ENCODE assay signal across 9 cellular contexts in genomic region chr5:180808461-180809000, GRCh38. TPM values are rescaled to one million over a fixed set of nuclear protein-coding genes. Genes with fewer than 3 reads are reported as not detected.
DNase-seq lines count a peak whose midpoint lies in the region; ATAC-seq, FAIRE-seq and TF ChIP-seq lines count a peak whose summit lies in the region.
"Had no signal": no experiment of that assay in that cellular context is flagged by ENCODE, and none has a peak within 500 bp of the region (broad histone marks: within the 10 kb centered on the region; RNA-seq: fewer than 3 reads in every experiment).

No MANE protein-coding gene starts in this region.

- intact Hi-C loops in CD8-positive, alpha-beta T cell (cut with DNase I, micrococcal nuclease) = loop anchor here (10.0 kb wide), 2 partner anchors 314 to 416 kb away; partner anchors contain the start of genes CNOT6 (in 2 of the 2) and TRIM41 (in 1 of the 2)
- intact Hi-C loops in OCI-LY7 (cut with micrococcal nuclease; ENCODE audit: unreplicated experiment) = no loop called here

- no peak overlapping the region for H2BK5ac ChIP-seq in H1 (ENCODE audit: low read depth, low read length)

- peaks cover 66% of the 10 kb centered on the region for H3K4me1 ChIP-seq in CD8-positive, alpha-beta T cell (ENCODE audit: insufficient read depth, low read length)
- H3K4me1 ChIP-seq in OCI-LY7 (ENCODE audit: insufficient read depth, low read length, poor library complexity, severe bottlenecking) (peaks cover 79% of the 10 kb centered on the region), H1 (replicated peaks in 1 of 4; ENCODE audit: control insufficient read depth in 3 of 4, insufficient read depth in 4 of 4, low read length in 3 of 4) (peaks cover 9 to 33% (median 12%) of the 10 kb centered on the region in 4 experiments)

- peak overlapping the region; percentile 98 for H3K27ac ChIP-seq in CD8-positive, alpha-beta T cell (ENCODE audit: low read depth, low read length)
- H3K27ac ChIP-seq in OCI-LY7 (ENCODE audit: low read depth, low read length, poor library complexity, severe bottlenecking) = peak overlapping the region; percentile 96
- H3K27ac ChIP-seq in H1 (ENCODE audit: low read depth, low read length) = no peak overlapping the region

- no peak overlapping the region for H4K8ac ChIP-seq in H1 (ENCODE audit: extremely low read depth, insufficient read depth, low read length)

- no TSS peak for BruUV-seq in OCI-LY7 (replicated peaks; lab: Mats Ljungman, UMichigan)

- H2AFZ ChIP-seq in OCI-LY7 (ENCODE audit: low read length) (no peak overlapping the region), H1 (ENCODE audit: low read length) (no peak overlapping the region)

- no peak for TF ChIP-seq CTCF in CD8-positive, alpha-beta T cell (IDR thresholded peaks at IDR 0.05)
- TF ChIP-seq CTCF in OCI-LY7 (conservative IDR thresholded peaks at IDR 0.05; ENCODE audit: low read length) (no peak), H1 (IDR thresholded peaks at IDR 0.05; ENCODE audit: control extremely low read depth in 1 of 3, insufficient read depth in 1 of 3, low read depth in 1 of 3, low read length in 3 of 3) (no peak), osteocyte (IDR thresholded peaks at IDR 0.05) (no peak)

- ATAC-seq in CD8-positive, alpha-beta T cell = no peak
- no peak for ATAC-seq in HG02840 (IDR thresholded peaks at IDR 0.05; ENCODE audit: low FRiP score, unreplicated experiment)

- CTCF ChIA-PET in CD8-positive, alpha-beta T cell (lab: Charles Lee) = interaction anchor here (0.9 to 5.9 kb wide), 2 partner anchors 23 to 53 kb away, joined by 3 to 35 read pairs; no protein-coding TSS in a partner anchor
- CTCF ChIA-PET in OCI-LY7 (lab: Charles Lee; ENCODE audit: unreplicated experiment) = no interaction called here
- CTCF ChIA-PET in H1 (lab: Charles Lee; ENCODE audit: partially characterized antibody) = interaction anchor here (0.7 to 1.4 kb wide), 2 partner anchors 22 to 251 kb away, joined by 3 to 4 read pairs; no protein-coding TSS in a partner anchor

- peaks cover 14% of the 10 kb centered on the region for H3K79me1 ChIP-seq in H1 (ENCODE audit: low read depth, low read length)

- no peaks in the 10 kb centered on the region for H3K27me3 ChIP-seq in CD8-positive, alpha-beta T cell (ENCODE audit: insufficient read depth, low read length)
- H3K27me3 ChIP-seq in H1 (replicated peaks in 1 of 4; ENCODE audit: control insufficient read depth in 3 of 4, extremely low read depth in 1 of 4, insufficient read depth in 3 of 4, low read length in 3 of 4) = no peaks in the 10 kb centered on the region; a peak in 1 of 7 replicates

- H3K4me2 ChIP-seq in OCI-LY7 (ENCODE audit: low read length) = peak overlapping the region; percentile 88
- H3K4me2 ChIP-seq in H1 (ENCODE audit: insufficient read depth in 1 of 2, low read depth in 2 of 2, low read length in 2 of 2) = peak overlapping the region; percentile 71 to 74

- H2BK20ac ChIP-seq in H1 (ENCODE audit: low read length) = no peak overlapping the region

- no peak overlapping the region for H4K91ac ChIP-seq in H1 (replicated peaks; ENCODE audit: insufficient read length, low read length)

- H3K18ac ChIP-seq in H1 (ENCODE audit: extremely low read depth, low read length) = no peak overlapping the region

- H3K9me3 Mint-ChIP-seq in CD8-positive, alpha-beta T cell = no peaks in the 10 kb centered on the region
- no peaks in the 10 kb centered on the region for H3K9me3 Mint-ChIP-seq in osteocyte (ENCODE audit: unreplicated experiment)

- no peaks in the 10 kb centered on the region for H3K36me3 ChIP-seq in CD8-positive, alpha-beta T cell (ENCODE audit: insufficient read depth, low read length)
- H3K36me3 ChIP-seq in OCI-LY7 (ENCODE audit: insufficient read depth, low read length) = peaks cover 5% of the 10 kb centered on the region; the same call in 1 of the 2 replicates
- no peaks in the 10 kb centered on the region for H3K36me3 ChIP-seq in H1 (ENCODE audit: control insufficient read depth in 2 of 4, insufficient read depth in 4 of 4, low read length in 3 of 4)

- H4K20me1 ChIP-seq in OCI-LY7 (ENCODE audit: insufficient read depth, low read length) (no peaks in the 10 kb centered on the region), H1 (replicated peaks in 1 of 2; ENCODE audit: control insufficient read depth in 1 of 2, insufficient read depth in 2 of 2, low read length in 2 of 2) (no peaks in the 10 kb centered on the region)

- H3K79me2 ChIP-seq in OCI-LY7 (ENCODE audit: insufficient read depth, low read depth, low read length) (peaks cover 67% of the 10 kb centered on the region), H1 (ENCODE audit: control insufficient read depth in 1 of 2, insufficient read depth in 2 of 2, low read length in 2 of 2) (peaks cover 10 to 35% of the 10 kb centered on the region in 2 experiments)

- TF ChIP-seq RAD21 in H1 (IDR thresholded peaks at IDR 0.05 in 1 of 2, conservative IDR thresholded peaks at IDR 0.05 in 1 of 2; ENCODE audit: low read depth in 2 of 2, low read length in 2 of 2) = no peak

- no peaks in the 10 kb centered on the region for H3K9me2 ChIP-seq in OCI-LY7 (ENCODE audit: insufficient read depth, low read length)

- WGBS in H1 (ENCODE audit: extremely low coverage in 1 of 2, insufficient coverage in 1 of 2, insufficient read length in 1 of 2, insufficient replicate concordance in 2 of 2, low coverage in 1 of 2, low lambda C conversion rate in 2 of 2, missing lambda C conversion rate in 1 of 2), 2 experiments = 76% methylated on average over 5 of the region's 5 CpGs; no CpG with 5 or more reads in 1 of the 2 experiments

- no peak overlapping the region for H3K56ac ChIP-seq in H1 (replicated peaks; ENCODE audit: insufficient read length, low read depth, low read length)

- FAIRE-seq in H1 (lab: Jason Lieb, UNC) = no peak

- H3K27me3 Mint-ChIP-seq in CD8-positive, alpha-beta T cell (ENCODE audit: low read depth) = no peaks in the 10 kb centered on the region
- no peaks in the 10 kb centered on the region for H3K27me3 Mint-ChIP-seq in osteocyte (ENCODE audit: unreplicated experiment)

- in situ Hi-C loops in KBM-7 (cut with MboI; ENCODE audit: low pct_unique_long_range_greater_than_20kb, low sequenced_read_pairs) = no loop called here

- H3K9me3 ChIP-seq in CD8-positive, alpha-beta T cell (ENCODE audit: low read length) = no peaks in the 10 kb centered on the region
- H3K9me3 ChIP-seq in OCI-LY7 (ENCODE audit: low read length) (no peaks in the 10 kb centered on the region), H1 (ENCODE audit: insufficient read depth in 2 of 2, low read depth in 1 of 2, low read length in 1 of 2) (no peaks in the 10 kb centered on the region)

- peak overlapping the region; percentile 96 for H3K4me3 ChIP-seq in CD8-positive, alpha-beta T cell (ENCODE audit: low read depth, low read length)
- H3K4me3 ChIP-seq in OCI-LY7 (ENCODE audit: low read depth, low read length, poor library complexity, severe bottlenecking) (peak overlapping the region; percentile 84), H1 (ENCODE audit: extremely low read depth in 1 of 4, insufficient read depth in 2 of 4, low read depth in 3 of 4, low read length in 4 of 4) (peak overlapping the region in 3 of 4 experiments; percentile 23 to 71 (median 59); a peak in 5 of 8 replicates)

- peak overlapping the region; percentile 84 for H3K4me3 Mint-ChIP-seq in CD8-positive, alpha-beta T cell
- peak overlapping the region; percentile 97 for H3K4me3 Mint-ChIP-seq in osteocyte (ENCODE audit: unreplicated experiment)

- H2BK12ac ChIP-seq in H1 (ENCODE audit: low read depth, low read length) = no peak overlapping the region

- H3K23ac ChIP-seq in H1 (ENCODE audit: insufficient read length) = no peak overlapping the region

- no peak overlapping the region for H3K4ac ChIP-seq in H1 (replicated peaks; ENCODE audit: insufficient read length, low read depth, low read length)

- H3K36me3 Mint-ChIP-seq in CD8-positive, alpha-beta T cell = peaks cover 13% of the 10 kb centered on the region
- no peaks in the 10 kb centered on the region for H3K36me3 Mint-ChIP-seq in osteocyte (ENCODE audit: unreplicated experiment)

- peaks cover 5% of the 10 kb centered on the region; the same call in 1 of the 2 replicates for H3K23me2 ChIP-seq in H1 (ENCODE audit: low read depth, low read length)

- no peak overlapping the region for H2BK120ac ChIP-seq in H1 (replicated peaks; ENCODE audit: low read depth, low read length)

- peak overlapping the region; percentile 100 for H3K27ac Mint-ChIP-seq in CD8-positive, alpha-beta T cell
- peak overlapping the region; percentile 71 for H3K27ac Mint-ChIP-seq in osteocyte (ENCODE audit: unreplicated experiment)

- no peak for DNase-seq in CD8-positive, alpha-beta T cell
- DNase-seq in OCI-LY7 (ENCODE audit: low spot score) (no peak), H1 (ENCODE audit: low read depth in 1 of 2, low spot score in 2 of 2) (no peak), osteocyte (ENCODE audit: extremely low spot score, unreplicated experiment) (no peak), KBM-7 (no peak)
- no peak for DNase-seq in activated CD4-positive, CD25-positive, alpha-beta regulatory T cell treated with anti-CD3 and anti-CD28 coated beads, Interleukin-2, amount 50 U/mL, for 72 hours
- no peak for DNase-seq in stimulated activated naive CD4-positive, alpha-beta T cell treated with Interleukin-2 at 50 U/mL for 16 hours (lab: John Stamatoyannopoulos, UW)
- DNase-seq: retina had no signal

- H4K5ac ChIP-seq in H1 (ENCODE audit: insufficient read length, low read depth, low read length) = no peak overlapping the region

- H3K4me1 Mint-ChIP-seq in CD8-positive, alpha-beta T cell (ENCODE audit: low read depth) = peaks cover 80% of the 10 kb centered on the region
- peaks cover 58% of the 10 kb centered on the region for H3K4me1 Mint-ChIP-seq in osteocyte (ENCODE audit: unreplicated experiment)

- TF ChIP-seq POLR2A in H1 (IDR thresholded peaks at IDR 0.05; ENCODE audit: control extremely low read depth in 1 of 2, low read depth in 2 of 2, low read length in 2 of 2) = no peak

- no peak overlapping the region for H3K14ac ChIP-seq in H1 (ENCODE audit: insufficient read length)

- no peak overlapping the region for H2AK5ac ChIP-seq in H1 (ENCODE audit: low read depth, low read length)

- no peak overlapping the region for H2BK15ac ChIP-seq in H1 (ENCODE audit: low read length)

- no peak overlapping the region for H3K9ac ChIP-seq in H1 (replicated peaks in 1 of 4; ENCODE audit: extremely low read depth in 1 of 4, low read depth in 3 of 4, low read length in 3 of 4)

- TF ChIP-seq EP300 in H1 (IDR thresholded peaks at IDR 0.05; ENCODE audit: borderline replicate concordance in 1 of 2, low read depth in 2 of 2, low read length in 2 of 2) = no peak

- POLR2A ChIA-PET in CD8-positive, alpha-beta T cell (lab: Charles Lee) = interaction anchor here (0.6 to 8.8 kb wide), 5 partner anchors 14 to 56 kb away, joined by 3 to 134 read pairs (median 4); partner anchors contain the start of gene ZFP62
- POLR2A ChIA-PET in OCI-LY7 (lab: Charles Lee) (interaction anchor here (0.7 to 3.6 kb wide), 7 partner anchors 8 to 446 kb away, joined by 3 to 37 read pairs (median 6); partner anchors contain the start of gene RACK1), H1 (lab: Charles Lee; ENCODE audit: partially characterized antibody) (interaction anchor here (1.0 to 1.9 kb wide), 7 partner anchors 14 to 52 kb away, joined by 3 to 8 read pairs (median 4); partner anchors contain the start of gene ZFP62)

RNA-seq across cellular contexts. Expression of gene MGAT1, which starts 5.9 kb away (rescaled TPM):
- 10 to 100 TPM; 43.5 to 47.5 TPM for total RNA-seq in CD8-positive, alpha-beta T cell
- 65.2 and 75.4 TPM in 2 replicates for total RNA-seq in OCI-LY7 (2014; rRNA removed; shearing (Covaris generic))
- 95.2 and 103 TPM in 2 replicates for total RNA-seq in OCI-LY7 (2022)
- 77.0 and 83.8 TPM in 2 replicates for total RNA-seq in H1 (2021; fragmentation: NEBNext Ultra II Directional; extraction: Animal tissue kit (Norgen Biotek cat#: 25700))
- 66.8 and 96.1 TPM in 2 replicates for polyA plus RNA-seq in H1 (2011; rRNA removed)
- polyA plus RNA-seq in H1 (2011; cell fraction: cytosol; rRNA removed) = 68.3 TPM
- polyA plus RNA-seq in H1 (2011; cell fraction: nucleus; rRNA removed) = 76.0 TPM
- 63.6 to 73.4 TPM (median 72.7 TPM) in 4 replicates for polyA plus RNA-seq in H1 (2012, experiment 1 of 2)
- 82.2 TPM for polyA plus RNA-seq in H1 (2012, experiment 2 of 2)
- polyA plus RNA-seq in H1 (2013, experiment 1 of 2) = 63.4 TPM
- polyA plus RNA-seq in H1 (2013, experiment 2 of 2) = 63.9 TPM
- 41.2 and 48.6 TPM in 2 replicates for polyA minus RNA-seq in H1 (2011; rRNA and poly(A)+ RNA removed)
- polyA minus RNA-seq in H1 (2011; cell fraction: cytosol; rRNA and poly(A)+ RNA removed) = 56.2 TPM
- 38.8 TPM for polyA minus RNA-seq in H1 (2011; cell fraction: nucleus; rRNA and poly(A)+ RNA removed)
- total RNA-seq in osteocyte = 137 and 140 TPM in 2 replicates

RNA-seq across cellular contexts. Expression of gene ZFP62, which starts 52.5 kb away (rescaled TPM):
- 10 to 100 TPM; 13.7 to 13.9 TPM for total RNA-seq in CD8-positive, alpha-beta T cell
- 58.4 and 59.0 TPM in 2 replicates for total RNA-seq in OCI-LY7 (2014; rRNA removed; shearing (Covaris generic))
- 69.2 and 79.1 TPM in 2 replicates for total RNA-seq in OCI-LY7 (2022)
- 34.8 and 38.5 TPM in 2 replicates for total RNA-seq in H1 (2021; fragmentation: NEBNext Ultra II Directional; extraction: Animal tissue kit (Norgen Biotek cat#: 25700))
- polyA plus RNA-seq in H1 (2011; rRNA removed) = 5.4 and 9.3 TPM in 2 replicates
- polyA plus RNA-seq in H1 (2011; cell fraction: cytosol; rRNA removed) = 16.6 TPM
- polyA plus RNA-seq in H1 (2011; cell fraction: nucleus; rRNA removed) = 11.9 TPM
- 22.4 to 34.9 TPM (median 24.3 TPM) in 4 replicates for polyA plus RNA-seq in H1 (2012, experiment 1 of 2)
- polyA plus RNA-seq in H1 (2012, experiment 2 of 2) = 1.7 TPM
- 28.3 TPM for polyA plus RNA-seq in H1 (2013, experiment 1 of 2)
- 30.5 TPM for polyA plus RNA-seq in H1 (2013, experiment 2 of 2)
- polyA minus RNA-seq in H1 (2011; rRNA and poly(A)+ RNA removed) = 18.4 and 23.3 TPM in 2 replicates
- 19.0 TPM for polyA minus RNA-seq in H1 (2011; cell fraction: cytosol; rRNA and poly(A)+ RNA removed)
- polyA minus RNA-seq in H1 (2011; cell fraction: nucleus; rRNA and poly(A)+ RNA removed) = 34.6 TPM
- 21.7 and 22.2 TPM in 2 replicates for total RNA-seq in osteocyte
